In the genomic region with DNA sequence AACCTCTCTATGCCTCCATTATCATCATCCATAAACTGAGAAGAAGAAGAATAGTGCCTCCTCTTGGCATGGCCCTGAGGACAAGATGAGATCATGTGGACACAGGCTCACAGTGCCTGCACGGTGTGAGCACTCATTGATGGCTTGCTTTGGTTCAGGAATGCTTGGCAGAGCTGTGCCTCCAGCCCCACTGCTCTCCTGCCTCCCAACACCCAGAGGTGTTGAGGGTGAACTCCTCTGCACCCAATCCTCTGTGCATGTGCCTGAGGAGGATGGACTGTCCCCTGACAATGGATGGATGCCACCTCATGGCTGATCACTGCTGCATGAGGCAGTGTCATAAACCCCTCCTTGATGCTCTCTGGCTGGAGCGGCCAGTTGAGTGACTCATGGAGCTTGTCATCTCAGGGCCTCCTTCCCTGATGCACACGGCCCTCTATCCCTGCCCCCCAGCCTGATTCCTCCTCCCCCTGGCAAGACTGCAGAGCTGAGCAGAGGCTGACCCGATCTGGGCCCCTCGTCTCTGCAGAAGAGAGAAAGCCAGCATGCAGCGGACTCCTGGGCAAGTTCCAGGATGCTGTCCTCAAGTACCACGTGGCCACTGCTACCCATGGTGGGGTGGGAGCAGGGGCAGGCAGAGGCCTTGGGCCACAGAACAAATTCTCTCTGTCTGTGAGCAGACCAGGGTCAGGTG, we compare ENCODE assay signal across 8 cellular contexts.
DNase-seq lines count a peak whose midpoint lies in the region; ATAC-seq and TF ChIP-seq lines count a peak whose summit lies in the region.

No MANE protein-coding gene starts in this region.

- H3K27me3 Mint-ChIP-seq in stimulated activated naive CD8-positive, alpha-beta T cell treated with anti-CD3 and anti-CD28 coated beads, Interleukin-15, amount 100 ng/mL, for 72 hours, result peaks cover 34% of the 10 kb centered on the region

- H3K27ac ChIP-seq in OCI-LY3 (ENCODE audit: low read length), result no peak overlapping the region

- no peak overlapping the region for H2AFZ ChIP-seq in OCI-LY3 (ENCODE audit: low read depth, low read length)

- H3K4me3 Mint-ChIP-seq in stimulated activated naive CD8-positive, alpha-beta T cell treated with anti-CD3 and anti-CD28 coated beads, Interleukin-15, amount 100 ng/mL, for 72 hours, result peak overlapping the region; percentile 72 to 75

- no peaks in the 10 kb centered on the region for H3K36me3 ChIP-seq in OCI-LY3 (replicated peaks; ENCODE audit: low read depth, low read length)

- H3K27me3 ChIP-seq in OCI-LY3 (ENCODE audit: low read depth, low read length), result no peaks in the 10 kb centered on the region

- peaks cover 31% of the 10 kb centered on the region for H3K4me1 Mint-ChIP-seq in stimulated activated naive CD8-positive, alpha-beta T cell treated with anti-CD3 and anti-CD28 coated beads, Interleukin-15, amount 100 ng/mL, for 72 hours

- no peak overlapping the region for H3K9ac ChIP-seq in OCI-LY3 (ENCODE audit: low read length)

- peak overlapping the region; percentile 92 to 95 for H3K27ac Mint-ChIP-seq in stimulated activated naive CD8-positive, alpha-beta T cell treated with anti-CD3 and anti-CD28 coated beads, Interleukin-15, amount 100 ng/mL, for 72 hours

- no peaks in the 10 kb centered on the region for H3K9me3 ChIP-seq in OCI-LY3 (ENCODE audit: insufficient read depth, low read length)

- H3K4me2 ChIP-seq in OCI-LY3 (ENCODE audit: low read length), result peak overlapping the region; percentile 44

- no peak for DNase-seq in activated CD4-positive, CD25-positive, alpha-beta regulatory T cell treated with anti-CD3 and anti-CD28 coated beads, Interleukin-2, amount 50 U/mL, for 72 hours
- peak; percentile 64 for DNase-seq in fibroblast of villous mesenchyme (ENCODE audit: low read depth)
- DNase-seq in stimulated activated naive CD8-positive, alpha-beta T cell treated with anti-CD3 and anti-CD28 coated beads, Interleukin-15, amount 100 ng/mL, for 72 hours, result peak; percentile 2 to 23
- DNase-seq in SKM-1 treated with dmso at 0.1 percent for 144 hours (lab: John Stamatoyannopoulos, UW; ENCODE audit: unreplicated experiment), result no peak
- DNase-seq in NCI-H526 (lab: John Stamatoyannopoulos, UW), result no peak
- no peak for DNase-seq in stimulated activated CD4-positive, alpha-beta T cell treated with anti-CD3 and anti-CD28 coated beads, Interleukin-1b, Interleukin-23, amount 100 ng/mL, for 48 hours

- TF ChIP-seq CTCF in OCI-LY3 (IDR thresholded peaks at IDR 0.05; ENCODE audit: low read depth, low read length) (no peak), fibroblast of villous mesenchyme (IDR thresholded peaks at IDR 0.05; ENCODE audit: insufficient read depth, low read depth, low read length) (no peak)

- no peak overlapping the region for H3K4me3 ChIP-seq in OCI-LY3 (ENCODE audit: low read length)
- no peak overlapping the region for H3K4me3 ChIP-seq in fibroblast of villous mesenchyme (ENCODE audit: low read depth, low read length)

- H4K20me1 ChIP-seq in OCI-LY3 (ENCODE audit: insufficient read depth, low read length), result peaks cover 76% of the 10 kb centered on the region

- ATAC-seq in activated CD4-positive, CD25-positive, alpha-beta regulatory T cell treated with anti-CD3 and anti-CD28 coated beads, Interleukin-2, amount 50 U/mL, for 24 hours, result peak; percentile 30 to 34
- peak; percentile 52 for ATAC-seq in stimulated activated naive CD8-positive, alpha-beta T cell treated with anti-CD3 and anti-CD28 coated beads, Interleukin-15, amount 100 ng/mL, for 72 hours

- H3K79me2 ChIP-seq in OCI-LY3 (ENCODE audit: low read length), result peaks cover 27% of the 10 kb centered on the region

- peaks cover 29% of the 10 kb centered on the region for H3K4me1 ChIP-seq in OCI-LY3 (ENCODE audit: low read length)

- no peaks in the 10 kb centered on the region for H3K9me3 Mint-ChIP-seq in stimulated activated naive CD8-positive, alpha-beta T cell treated with anti-CD3 and anti-CD28 coated beads, Interleukin-15, amount 100 ng/mL, for 72 hours

Comparison
In these comparisons a context has a peak if more than half of its experiments do, and no peak if none do; other contexts are left out.
1. DNase-seq: peak in fibroblast of villous mesenchyme (single experiment) and stimulated activated naive CD8-positive, alpha-beta T cell treated with anti-CD3 and anti-CD28 coated beads, Interleukin-15, amount 100 ng/mL, for 72 hours (2 of 2); none in activated CD4-positive, CD25-positive, alpha-beta regulatory T cell treated with anti-CD3 and anti-CD28 coated beads, Interleukin-2, amount 50 U/mL, for 72 hours (single experiment), SKM-1 treated with dmso at 0.1 percent for 144 hours (single experiment), NCI-H526 (0 of 2) and stimulated activated CD4-positive, alpha-beta T cell treated with anti-CD3 and anti-CD28 coated beads, Interleukin-1b, Interleukin-23, amount 100 ng/mL, for 48 hours (single experiment).